ENCODE assay signal across 10 cellular contexts in genomic region chr3:149480326-149481017, GRCh38. TPM values are rescaled to one million over a fixed set of nuclear protein-coding genes. Genes with fewer than 3 reads are reported as not detected.
A peak's percentile ranks its signal among the peaks of the same experiment; 100 is the strongest.
DNase-seq lines count a peak whose midpoint lies in the region; FAIRE-seq and TF ChIP-seq lines count a peak whose summit lies in the region.
"Had no signal": no experiment of that assay in that cellular context is flagged by ENCODE, and none has a peak within 500 bp of the region (broad histone marks: within the 10 kb centered on the region; RNA-seq: fewer than 3 reads in every experiment).

No MANE protein-coding gene starts in this region.

- H3K9me3 ChIP-seq in breast epithelium (no peaks in the 10 kb centered on the region), keratinocyte (ENCODE audit: control insufficient read depth, low read depth, low read length) (no peaks in the 10 kb centered on the region)

- FAIRE-seq in keratinocyte (lab: Jason Lieb, UNC) = peak; percentile 29
- FAIRE-seq: islet of Langerhans had no signal

- H2AFZ ChIP-seq in keratinocyte (ENCODE audit: control insufficient read depth, low read length) = no peak overlapping the region

- H4K20me1 ChIP-seq in keratinocyte (ENCODE audit: control insufficient read depth, extremely low read depth, insufficient read depth, low read length) = no peaks in the 10 kb centered on the region

- in situ Hi-C loops in KBM-7 (cut with MboI; ENCODE audit: low pct_unique_long_range_greater_than_20kb, low sequenced_read_pairs) = loop anchor here (10.0 to 25.0 kb wide), 2 partner anchors 86 to 518 kb away; no protein-coding TSS in a partner anchor

- H3K9ac ChIP-seq in keratinocyte (ENCODE audit: control insufficient read depth, extremely low read depth, insufficient read depth, low read length) = no peak overlapping the region

- no peaks in the 10 kb centered on the region for H3K27me3 ChIP-seq in breast epithelium
- H3K27me3 ChIP-seq in keratinocyte (ENCODE audit: control insufficient read depth, extremely low read depth, insufficient read depth, low read length) = no peaks in the 10 kb centered on the region

- peak; percentile 48 for DNase-seq in activated CD4-positive, CD25-positive, alpha-beta regulatory T cell treated with anti-CD3 and anti-CD28 coated beads, Interleukin-2, amount 50 U/mL, for 72 hours
- DNase-seq in activated CD4-positive, CD25-positive, alpha-beta regulatory T cell (lab: John Stamatoyannopoulos, UW) = no peak
- DNase-seq in H4 (ENCODE audit: low spot score) (peak; percentile 88), KBM-7 (peak; percentile 75), RPMI8226 (peak; percentile 78), breast epithelium (ENCODE audit: low spot score in 2 of 2) (peak; percentile 66 to 84), keratinocyte (ENCODE audit: low read depth, low spot score) (peak; percentile 60)
- DNase-seq in stimulated activated CD4-positive, alpha-beta T cell treated with anti-CD3 and anti-CD28 coated beads, Interleukin-15, amount 100 ng/mL, for 48 hours (ENCODE audit: low read depth in 2 of 2) = peak; percentile 22 to 28

- TF ChIP-seq POLR2A in breast epithelium (IDR thresholded peaks at IDR 0.05) = no peak

- H3K4me2 ChIP-seq in keratinocyte (ENCODE audit: control insufficient read depth, extremely low read depth, insufficient read depth, low read depth, low read length) = no peak overlapping the region

- dilution Hi-C loops in keratinocyte (cut with MboI; ENCODE audit: extremely low pct_ligation_motif_present, low sequenced_read_pairs) = no loop called here

- intact Hi-C loops in breast epithelium (cut with DNase I; ENCODE audit: low total_unique reads) = no loop called here

- no peaks in the 10 kb centered on the region for H3K9me1 ChIP-seq in keratinocyte (ENCODE audit: control insufficient read depth, extremely low read depth, insufficient read depth, low read length)

- H3K79me2 ChIP-seq in keratinocyte (ENCODE audit: control insufficient read depth, insufficient read depth, low read length) = no peaks in the 10 kb centered on the region

- H3K4me1 ChIP-seq in breast epithelium (no peaks in the 10 kb centered on the region), keratinocyte (ENCODE audit: control insufficient read depth, extremely low read depth, insufficient read depth, low read length) (peaks cover 3% of the 10 kb centered on the region)

- peak; percentile 39 to 73 (median 72) for TF ChIP-seq CTCF in breast epithelium (IDR thresholded peaks at IDR 0.05)
- peak; percentile 86 to 96 (median 95) for TF ChIP-seq CTCF in keratinocyte (optimal IDR thresholded peaks at IDR 0.05 in 1 of 3, IDR thresholded peaks at IDR 0.05 in 1 of 3, conservative IDR thresholded peaks at IDR 0.05 in 1 of 3; ENCODE audit: extremely low read depth in 1 of 3, insufficient read depth in 2 of 3, low read length in 3 of 3)

- H3K4me3 ChIP-seq in breast epithelium (no peak overlapping the region), keratinocyte (ENCODE audit: control insufficient read depth in 2 of 3, extremely low read depth in 1 of 3, insufficient read depth in 2 of 3, low read depth in 1 of 3, low read length in 3 of 3) (no peak overlapping the region)

- H3K27ac ChIP-seq in breast epithelium (peak overlapping the region; percentile 44 to 62), keratinocyte (ENCODE audit: control insufficient read depth, insufficient read depth, low read length) (no peak overlapping the region)

- H3K36me3 ChIP-seq in breast epithelium = no peaks in the 10 kb centered on the region
- no peaks in the 10 kb centered on the region for H3K36me3 ChIP-seq in keratinocyte (ENCODE audit: control insufficient read depth in 2 of 2, extremely low read depth in 1 of 2, insufficient read depth in 2 of 2, low read length in 2 of 2)

RNA-seq across cellular contexts. Expression of gene TM4SF4, which starts 6.0 kb away (rescaled TPM):
- total RNA-seq in H4 (2014; rRNA removed; shearing (Covaris generic)) = not detected in 2 replicates
- 1 to 10 TPM in 1 of 3 donors, not detected in 2; 1.6 TPM for total RNA-seq in breast epithelium
- not detected in 3 replicates for polyA plus RNA-seq in keratinocyte
- polyA plus RNA-seq in keratinocyte (2011; ENCODE audit: low read depth) = not detected
- polyA plus RNA-seq in keratinocyte (2011; cell fraction: cytosol; rRNA removed) = not detected in 2 replicates
- not detected in 2 replicates for polyA plus RNA-seq in keratinocyte (2011; cell fraction: nucleus; rRNA removed)
- polyA plus RNA-seq in keratinocyte (2012; ENCODE audit: low replicate concordance) = not detected in 2 replicates
- polyA minus RNA-seq in keratinocyte = not detected in 3 replicates
- not detected for polyA minus RNA-seq in keratinocyte (2011; cell fraction: cytosol; rRNA and poly(A)+ RNA removed)
- polyA minus RNA-seq in keratinocyte (2011; cell fraction: nucleus; rRNA and poly(A)+ RNA removed) = not detected in 2 replicates
- total RNA-seq: CD4-positive, alpha-beta memory T cell had no signal
- polyA plus RNA-seq: CD4-positive, alpha-beta memory T cell had no signal

Comparison
In these comparisons a context has a peak if more than half of its experiments do, and no peak if none do; other contexts are left out.
1. DNase-seq: peak in activated CD4-positive, CD25-positive, alpha-beta regulatory T cell treated with anti-CD3 and anti-CD28 coated beads, Interleukin-2, amount 50 U/mL, for 72 hours (single experiment), H4 (single experiment), KBM-7 (single experiment), RPMI8226 (single experiment), breast epithelium (2 of 2), keratinocyte (single experiment) and stimulated activated CD4-positive, alpha-beta T cell treated with anti-CD3 and anti-CD28 coated beads, Interleukin-15, amount 100 ng/mL, for 48 hours (2 of 2); none in activated CD4-positive, CD25-positive, alpha-beta regulatory T cell (0 of 4).